ENCODE assay signal across 16 cellular contexts in genomic region chr3:168134931-168135330, GRCh38. TPM values are rescaled to one million over a fixed set of nuclear protein-coding genes. Genes with fewer than 3 reads are reported as not detected.
DNase-seq lines count a peak whose midpoint lies in the region; ATAC-seq and TF ChIP-seq lines count a peak whose summit lies in the region.
"Had no signal": no experiment of that assay in that cellular context is flagged by ENCODE, and none has a peak within 500 bp of the region (broad histone marks: within the 10 kb centered on the region; RNA-seq: fewer than 3 reads in every experiment).

No MANE protein-coding gene starts in this region.

- H3K4me1 ChIP-seq in foreskin keratinocyte (peaks cover 3% of the 10 kb centered on the region), suprapubic skin (no peaks in the 10 kb centered on the region), tibial nerve (no peaks in the 10 kb centered on the region)
- H3K4me1 ChIP-seq: pancreas, testis had no signal

- no peaks in the 10 kb centered on the region for H3K36me3 ChIP-seq in suprapubic skin
- H3K36me3 ChIP-seq in tibial nerve = no peaks in the 10 kb centered on the region
- H3K36me3 ChIP-seq: pancreas had no signal

- TF ChIP-seq POLR2A in suprapubic skin (IDR thresholded peaks at IDR 0.05) (no peak), tibial nerve (IDR thresholded peaks at IDR 0.05) (no peak)

- H3K4me3 ChIP-seq in suprapubic skin (no peak overlapping the region), tibial nerve (no peak overlapping the region)
- H3K4me3 ChIP-seq: pancreas, testis had no signal

- TF ChIP-seq CTCF in foreskin keratinocyte (conservative IDR thresholded peaks at IDR 0.05) = no peak
- TF ChIP-seq CTCF in suprapubic skin (IDR thresholded peaks at IDR 0.05) = no peak
- TF ChIP-seq CTCF in tibial nerve (IDR thresholded peaks at IDR 0.05) = no peak

- H3K27me3 ChIP-seq in foreskin keratinocyte (no peaks in the 10 kb centered on the region), suprapubic skin (no peaks in the 10 kb centered on the region), tibial nerve (no peaks in the 10 kb centered on the region)
- H3K27me3 ChIP-seq: pancreas, testis had no signal

- DNase-seq in foreskin keratinocyte (peak in 1 of 2 donors; percentile 9), suprapubic skin (ENCODE audit: low spot score in 2 of 2) (no peak), tibial nerve (ENCODE audit: low spot score in 2 of 2) (no peak), 8988T (no peak)
- DNase-seq in activated effector memory CD4-positive, alpha-beta T cell treated with anti-CD3 and anti-CD28 coated beads, Interleukin-2, amount 50 U/mL, for 16 hours = no peak
- DNase-seq: activated CD4-positive, alpha-beta T cell treated with anti-CD3 and anti-CD28 coated beads for 36 hours; cerebellar nuclear complex; NCI-H1694 treated with DMSO at 0.1 percent for 48 hours; NCI-H524 treated with DMSO at 0.1 percent for 48 hours; pancreas; stimulated activated CD4-positive, alpha-beta T cell treated with anti-CD3 and anti-CD28 coated beads, Interleukin-12 subunit alpha, Interleukin-12 subunit beta, amount 100 ng/mL, for 4 hours; T-helper 2 cell; testis had no signal

- H3K9me3 ChIP-seq in suprapubic skin (no peaks in the 10 kb centered on the region), tibial nerve (no peaks in the 10 kb centered on the region)
- H3K9me3 ChIP-seq: pancreas, testis had no signal

- H3K27ac ChIP-seq in foreskin keratinocyte = no peak overlapping the region
- H3K27ac ChIP-seq in suprapubic skin = no peak overlapping the region
- H3K27ac ChIP-seq in tibial nerve = no peak overlapping the region
- H3K27ac ChIP-seq: pancreas, testis had no signal

- TF ChIP-seq EP300 in suprapubic skin (IDR thresholded peaks at IDR 0.05) (no peak), tibial nerve (IDR thresholded peaks at IDR 0.05) (no peak)

- ATAC-seq in GM18520 (IDR thresholded peaks at IDR 0.05; ENCODE audit: unreplicated experiment) (peak; percentile 87), GM21723 (IDR thresholded peaks at IDR 0.05; ENCODE audit: unreplicated experiment) (peak; percentile 84), HG03432 (IDR thresholded peaks at IDR 0.05; ENCODE audit: unreplicated experiment) (peak; percentile 92), foreskin keratinocyte (peak; percentile 57)
- ATAC-seq: activated CD4-positive, alpha-beta T cell treated with anti-CD3 and anti-CD28 coated beads for 36 hours; pancreas had no signal

- 58% methylated on average over 5 of the region's 5 CpGs for WGBS in suprapubic skin
- 68 to 80% methylated on average over 5 of the region's 5 CpGs for WGBS in tibial nerve, 2 donors

RNA-seq across cellular contexts. Expression of gene GOLIM4, which starts 39.2 kb away (rescaled TPM):
- 33.4 and 37.9 TPM in 2 replicates for total RNA-seq in foreskin keratinocyte
- polyA plus RNA-seq in foreskin keratinocyte = 7.4 and 8.2 TPM in 2 replicates
- 10 to 100 TPM; 16.0 to 21.3 (median 20.2) TPM for total RNA-seq in suprapubic skin
- total RNA-seq in tibial nerve = 10 to 100 TPM; 35.9 to 59.0 (median 52.0) TPM
